ENCODE assay signal across 8 cellular contexts in the genomic region with DNA sequence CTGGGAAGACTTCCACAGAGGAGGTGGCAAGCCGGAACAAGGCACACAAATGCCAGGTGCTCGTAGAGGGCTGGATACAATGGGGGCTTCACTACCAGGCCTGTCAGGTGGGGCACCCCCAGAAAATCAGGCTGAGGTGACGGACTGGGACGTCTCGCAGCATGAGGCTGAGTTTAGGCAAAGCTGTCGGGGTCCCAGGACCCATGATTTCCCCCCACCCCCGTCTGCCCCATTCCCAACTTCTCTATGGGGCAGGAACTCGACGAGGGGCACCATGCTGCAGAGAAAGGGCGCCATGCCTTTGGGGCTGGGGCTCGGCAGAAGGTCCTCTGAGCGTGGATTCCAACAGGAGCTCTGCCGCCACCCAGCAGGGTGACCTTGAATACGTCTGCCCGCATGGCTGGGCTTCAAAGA.
DNase-seq lines count a peak whose midpoint lies in the region; TF ChIP-seq lines count a peak whose summit lies in the region.

No MANE protein-coding gene starts in this region.

- H3K9me3 Mint-ChIP-seq in Caco-2 (ENCODE audit: unreplicated experiment) (peaks cover 24% of the 10 kb centered on the region), endothelial cell (ENCODE audit: unreplicated experiment) (peaks cover 3% of the 10 kb centered on the region)

- H3K4me2 ChIP-seq in OCI-LY3 (ENCODE audit: low read length) = peak overlapping the region; percentile 100
- peak overlapping the region; percentile 76 for H3K4me2 ChIP-seq in parathyroid adenoma (ENCODE audit: low read length)

- H3K4me1 ChIP-seq in Caco-2 (peaks cover 38% of the 10 kb centered on the region), OCI-LY3 (ENCODE audit: low read length) (peaks cover 32% of the 10 kb centered on the region), parathyroid adenoma (peaks cover 11% of the 10 kb centered on the region)

- H3K4me1 Mint-ChIP-seq in Caco-2 (ENCODE audit: low read depth, unreplicated experiment) (peaks cover 30% of the 10 kb centered on the region), endothelial cell (ENCODE audit: unreplicated experiment) (no peaks in the 10 kb centered on the region)

- H3K4me3 ChIP-seq in Caco-2 (ENCODE audit: low read depth, low read length) (peak overlapping the region; percentile 52), OCI-LY3 (ENCODE audit: low read length) (peak overlapping the region; percentile 83), parathyroid adenoma (ENCODE audit: low read depth, low read length) (peak overlapping the region; percentile 65)

- intact Hi-C loops in Caco-2 (cut with micrococcal nuclease; ENCODE audit: unreplicated experiment) (loop anchor here (2.0 to 5.0 kb wide), 4 partner anchors 65 to 288 kb away; no protein-coding TSS in a partner anchor), posterior cingulate gyrus (cut with DNase I) (loop anchor here (2.0 to 10.0 kb wide), 3 partner anchors 71 to 245 kb away; no protein-coding TSS in a partner anchor)

- H3K9me3 ChIP-seq in Caco-2 (peaks cover 3% of the 10 kb centered on the region; the same call in 1 of the 2 replicates), OCI-LY3 (ENCODE audit: insufficient read depth, low read length) (0 out of 2 replicates have a peak, but pooled peaks cover 4% of the 10 kb centered on the region), parathyroid adenoma (ENCODE audit: control insufficient read depth, low read length) (no peaks in the 10 kb centered on the region)

- H3K27ac ChIP-seq in OCI-LY3 (ENCODE audit: low read length) (peak overlapping the region; percentile 67), parathyroid adenoma (peak overlapping the region; percentile 91)

- H3K36me3 ChIP-seq in Caco-2 (ENCODE audit: control insufficient read depth, insufficient read depth, low read length) = no peaks in the 10 kb centered on the region
- peaks cover 7% of the 10 kb centered on the region for H3K36me3 ChIP-seq in OCI-LY3 (replicated peaks; ENCODE audit: low read depth, low read length)
- no peaks in the 10 kb centered on the region for H3K36me3 ChIP-seq in parathyroid adenoma (ENCODE audit: control insufficient read depth, insufficient read depth, low read length)

- no TSS peak for BruUV-seq in Caco-2 (replicated peaks; lab: Mats Ljungman, UMichigan)

- H2AFZ ChIP-seq in OCI-LY3 (ENCODE audit: low read depth, low read length) (peak overlapping the region; percentile 85), parathyroid adenoma (peak overlapping the region; percentile 97)

- H3K9ac ChIP-seq in OCI-LY3 (ENCODE audit: low read length) (peak overlapping the region; percentile 70), parathyroid adenoma (peak overlapping the region; percentile 17)

- DNase-seq in Caco-2 (no peak), endothelial cell (ENCODE audit: low spot score) (no peak), posterior cingulate gyrus (no peak), DMS153 treated with DMSO at 0.1 percent for 48 hours (lab: John Stamatoyannopoulos, UW; ENCODE audit: unreplicated experiment) (no peak), middle frontal gyrus (ENCODE audit: extremely low spot score, low spot score) (no peak)
- DNase-seq in effector CD4-positive, alpha-beta T cell = no peak

- peak overlapping the region; percentile 94 for H3K27ac Mint-ChIP-seq in Caco-2 (ENCODE audit: unreplicated experiment)
- H3K27ac Mint-ChIP-seq in endothelial cell (ENCODE audit: unreplicated experiment) = no peak overlapping the region

- CTCF ChIA-PET in Caco-2 (lab: Charles Lee) = interaction anchor here (0.6 to 0.9 kb wide), 5 partner anchors 61 to 290 kb away, joined by 3 to 4 read pairs (median 3); no protein-coding TSS in a partner anchor

- H3K27me3 Mint-ChIP-seq in Caco-2 (ENCODE audit: insufficient read depth, unreplicated experiment) = no peaks in the 10 kb centered on the region
- H3K27me3 Mint-ChIP-seq in endothelial cell (ENCODE audit: unreplicated experiment) = peaks cover 19% of the 10 kb centered on the region

- peak overlapping the region; percentile 88 for H3K4me3 Mint-ChIP-seq in Caco-2 (ENCODE audit: unreplicated experiment)
- peak overlapping the region; percentile 81 for H3K4me3 Mint-ChIP-seq in endothelial cell (ENCODE audit: unreplicated experiment)

- POLR2A ChIA-PET in Caco-2 (lab: Charles Lee) = interaction anchor here (1.0 to 2.6 kb wide), 6 partner anchors 11 to 289 kb away, joined by 3 to 17 read pairs (median 5); no protein-coding TSS in a partner anchor

- H3K79me2 ChIP-seq in OCI-LY3 (ENCODE audit: low read length) = no peaks in the 10 kb centered on the region
- H3K79me2 ChIP-seq in parathyroid adenoma = no peaks in the 10 kb centered on the region

- H3K27me3 ChIP-seq in Caco-2 (replicated peaks; ENCODE audit: control insufficient read depth, insufficient read depth, low read length) (no peaks in the 10 kb centered on the region), OCI-LY3 (ENCODE audit: low read depth, low read length) (peaks cover 54% of the 10 kb centered on the region), parathyroid adenoma (ENCODE audit: control insufficient read depth, insufficient read depth, low read length) (no peaks in the 10 kb centered on the region)

- no peak for TF ChIP-seq CTCF in Caco-2 (IDR thresholded peaks at IDR 0.05; ENCODE audit: insufficient read depth in 1 of 2, low read depth in 1 of 2, low read length in 1 of 2, severe bottlenecking in 1 of 2, unreplicated experiment in 1 of 2)
- no peak for TF ChIP-seq CTCF in OCI-LY3 (IDR thresholded peaks at IDR 0.05; ENCODE audit: low read depth, low read length)
- no peak for TF ChIP-seq CTCF in endothelial cell (IDR thresholded peaks at IDR 0.05; ENCODE audit: unreplicated experiment)
- TF ChIP-seq CTCF in parathyroid adenoma (IDR thresholded peaks at IDR 0.05) = no peak

- H4K20me1 ChIP-seq in OCI-LY3 (ENCODE audit: insufficient read depth, low read length) = no peaks in the 10 kb centered on the region

- no peaks in the 10 kb centered on the region for H3K36me3 Mint-ChIP-seq in Caco-2 (ENCODE audit: insufficient read depth, unreplicated experiment)
- H3K36me3 Mint-ChIP-seq in endothelial cell (ENCODE audit: low read depth, unreplicated experiment) = no peaks in the 10 kb centered on the region
